1 cellular context compared by ENCODE assay signal in genomic region chr6:52552278-52552643, GRCh38.
TF ChIP-seq lines count a peak whose summit lies in the region.

No MANE protein-coding gene starts in this region.

TF ChIP-seq in GM23338, 12 proteins besides CTCF, POLR2A, EP300 and RAD21 (continued from another document):
- TF ChIP-seq ZNF462 (CRISPR knock-in tag; IDR thresholded peaks at IDR 0.05) (no peak), EZH2 (IDR thresholded peaks at IDR 0.05; ENCODE audit: low read depth, unreplicated experiment) (no peak), ETS1 (IDR thresholded peaks at IDR 0.05) (no peak), ZNF331 (CRISPR knock-in tag; IDR thresholded peaks at IDR 0.05; ENCODE audit: low read depth) (no peak), CREB1 (CRISPR knock-in tag; IDR thresholded peaks at IDR 0.05; ENCODE audit: low read depth) (no peak), STAT1 (IDR thresholded peaks at IDR 0.05; ENCODE audit: unreplicated experiment) (no peak), ZNF114 (CRISPR knock-in tag; IDR thresholded peaks at IDR 0.05) (no peak), JUNB (IDR thresholded peaks at IDR 0.05; ENCODE audit: unreplicated experiment) (no peak)
TF ChIP-seq in GM23338: peak in this region for 0.
